1 cellular context compared by ENCODE assay signal in the genomic region with DNA sequence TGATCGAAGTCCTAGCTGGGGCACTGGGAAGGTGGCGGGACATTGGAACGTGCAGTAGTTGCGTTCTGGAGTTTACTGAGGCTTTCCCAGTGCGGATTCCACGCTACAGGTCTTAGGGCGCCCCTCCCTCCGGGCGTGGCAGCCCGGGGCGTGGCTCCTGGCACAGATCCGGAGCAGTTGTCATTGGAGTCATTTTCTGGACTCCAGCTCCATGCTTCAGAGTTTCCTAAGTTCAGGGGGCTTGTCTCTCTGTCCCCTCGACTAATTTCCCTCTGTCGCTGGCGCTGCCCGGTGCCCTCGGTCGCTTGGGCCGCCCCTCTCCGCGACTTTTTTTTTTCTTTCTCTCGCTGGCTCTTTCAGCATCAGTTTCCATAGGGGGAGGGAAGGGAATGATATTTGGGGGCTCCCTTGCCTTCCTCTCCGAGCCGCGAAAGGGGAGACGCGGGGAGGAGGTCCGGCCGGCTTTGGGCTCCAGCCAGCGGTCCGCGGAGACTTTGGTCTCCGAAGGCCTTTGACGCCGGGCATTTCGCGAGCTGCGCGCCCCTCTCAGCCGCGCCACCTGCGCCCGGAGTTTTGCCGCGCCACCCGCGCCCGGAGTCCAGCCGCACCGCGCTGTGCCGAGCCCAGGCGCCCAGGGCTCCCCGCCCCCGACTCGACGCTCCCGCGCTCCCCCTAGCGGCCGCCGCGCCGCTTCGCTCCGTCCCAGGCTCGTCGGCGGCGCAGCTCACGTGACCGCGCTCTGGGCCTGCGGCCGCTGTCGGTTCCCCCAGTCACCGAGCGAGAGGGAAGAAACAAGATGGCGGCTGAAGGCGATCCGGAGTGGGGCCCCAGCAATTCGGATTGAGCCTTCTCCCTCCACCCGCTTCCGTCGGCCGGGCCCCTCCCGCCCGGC.
TF ChIP-seq lines count a peak whose summit lies in the region.

A gene with protein sequence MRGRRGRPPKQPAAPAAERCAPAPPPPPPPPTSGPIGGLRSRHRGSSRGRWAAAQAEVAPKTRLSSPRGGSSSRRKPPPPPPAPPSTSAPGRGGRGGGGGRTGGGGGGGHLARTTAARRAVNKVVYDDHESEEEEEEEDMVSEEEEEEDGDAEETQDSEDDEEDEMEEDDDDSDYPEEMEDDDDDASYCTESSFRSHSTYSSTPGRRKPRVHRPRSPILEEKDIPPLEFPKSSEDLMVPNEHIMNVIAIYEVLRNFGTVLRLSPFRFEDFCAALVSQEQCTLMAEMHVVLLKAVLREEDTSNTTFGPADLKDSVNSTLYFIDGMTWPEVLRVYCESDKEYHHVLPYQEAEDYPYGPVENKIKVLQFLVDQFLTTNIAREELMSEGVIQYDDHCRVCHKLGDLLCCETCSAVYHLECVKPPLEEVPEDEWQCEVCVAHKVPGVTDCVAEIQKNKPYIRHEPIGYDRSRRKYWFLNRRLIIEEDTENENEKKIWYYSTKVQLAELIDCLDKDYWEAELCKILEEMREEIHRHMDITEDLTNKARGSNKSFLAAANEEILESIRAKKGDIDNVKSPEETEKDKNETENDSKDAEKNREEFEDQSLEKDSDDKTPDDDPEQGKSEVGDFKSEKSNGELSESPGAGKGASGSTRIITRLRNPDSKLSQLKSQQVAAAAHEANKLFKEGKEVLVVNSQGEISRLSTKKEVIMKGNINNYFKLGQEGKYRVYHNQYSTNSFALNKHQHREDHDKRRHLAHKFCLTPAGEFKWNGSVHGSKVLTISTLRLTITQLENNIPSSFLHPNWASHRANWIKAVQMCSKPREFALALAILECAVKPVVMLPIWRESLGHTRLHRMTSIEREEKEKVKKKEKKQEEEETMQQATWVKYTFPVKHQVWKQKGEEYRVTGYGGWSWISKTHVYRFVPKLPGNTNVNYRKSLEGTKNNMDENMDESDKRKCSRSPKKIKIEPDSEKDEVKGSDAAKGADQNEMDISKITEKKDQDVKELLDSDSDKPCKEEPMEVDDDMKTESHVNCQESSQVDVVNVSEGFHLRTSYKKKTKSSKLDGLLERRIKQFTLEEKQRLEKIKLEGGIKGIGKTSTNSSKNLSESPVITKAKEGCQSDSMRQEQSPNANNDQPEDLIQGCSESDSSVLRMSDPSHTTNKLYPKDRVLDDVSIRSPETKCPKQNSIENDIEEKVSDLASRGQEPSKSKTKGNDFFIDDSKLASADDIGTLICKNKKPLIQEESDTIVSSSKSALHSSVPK (N-terminal part only) (plus strand): TSS at position 769 of the 892 bp plus-strand sequence. CDS start 222 bp downstream, outside the sequence.

TF ChIP-seq in A549, 52 proteins besides CTCF, POLR2A, EP300 and RAD21 (continued from another document):
- TF ChIP-seq, protein P1, sequence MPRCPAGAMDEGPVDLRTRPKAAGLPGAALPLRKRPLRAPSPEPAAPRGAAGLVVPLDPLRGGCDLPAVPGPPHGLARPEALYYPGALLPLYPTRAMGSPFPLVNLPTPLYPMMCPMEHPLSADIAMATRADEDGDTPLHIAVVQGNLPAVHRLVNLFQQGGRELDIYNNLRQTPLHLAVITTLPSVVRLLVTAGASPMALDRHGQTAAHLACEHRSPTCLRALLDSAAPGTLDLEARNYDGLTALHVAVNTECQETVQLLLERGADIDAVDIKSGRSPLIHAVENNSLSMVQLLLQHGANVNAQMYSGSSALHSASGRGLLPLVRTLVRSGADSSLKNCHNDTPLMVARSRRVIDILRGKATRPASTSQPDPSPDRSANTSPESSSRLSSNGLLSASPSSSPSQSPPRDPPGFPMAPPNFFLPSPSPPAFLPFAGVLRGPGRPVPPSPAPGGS (IDR thresholded peaks at IDR 0.05) = peak; percentile 64; the same call in 1 of the 3 replicates
- TF ChIP-seq TFCP2L1 (CRISPR knock-in tag; IDR thresholded peaks at IDR 0.05) (no peak), HDAC2 (IDR thresholded peaks at IDR 0.05) (no peak), GATA3 (IDR thresholded peaks at IDR 0.05; ENCODE audit: borderline replicate concordance) (0 out of 2 replicates have a peak, but pooled peaks have one; percentile 9), KDM5A (IDR thresholded peaks at IDR 0.05) (no peak), HEYL (CRISPR knock-in tag; IDR thresholded peaks at IDR 0.05) (no peak), KDM1A (IDR thresholded peaks at IDR 0.05; ENCODE audit: low read depth) (no peak), EHMT2 (IDR thresholded peaks at IDR 0.05; ENCODE audit: low read depth) (no peak), FOSL2 (IDR thresholded peaks at IDR 0.05) (no peak), FOSL2 (CRISPR knock-in tag; IDR thresholded peaks at IDR 0.05) (no peak; the same call in 1 of the 2 replicates), NR3C1 (IDR thresholded peaks at IDR 0.05) (no peak), CHD4 (IDR thresholded peaks at IDR 0.05; ENCODE audit: borderline replicate concordance) (no peak), SMC3 (IDR thresholded peaks at IDR 0.05) (peak; percentile 71), CHD2 (IDR thresholded peaks at IDR 0.05; ENCODE audit: low read length, partially characterized antibody) (peak; percentile 41), JUN (IDR thresholded peaks at IDR 0.05) (peak in 1 of 2 experiments; percentile 82; a peak in 1 of 5 replicates), ZFP36 (IDR thresholded peaks at IDR 0.05; ENCODE audit: borderline replicate concordance, partially characterized antibody) (no peak), MAFK (IDR thresholded peaks at IDR 0.05; ENCODE audit: partially characterized antibody) (no peak), ZNF302 (CRISPR knock-in tag; IDR thresholded peaks at IDR 0.05) (no peak), CBX2 (IDR thresholded peaks at IDR 0.05; ENCODE audit: borderline replicate concordance, low read depth) (no peak), HOXB5 (CRISPR knock-in tag; IDR thresholded peaks at IDR 0.05) (no peak), EHF (CRISPR knock-in tag; IDR thresholded peaks at IDR 0.05) (no peak), BHLHE40 (IDR thresholded peaks at IDR 0.05; ENCODE audit: low read depth, low read length) (peak; percentile 91), HOXA7 (CRISPR knock-in tag; IDR thresholded peaks at IDR 0.05) (no peak), CBX8 (IDR thresholded peaks at IDR 0.05) (no peak), RFX5 (IDR thresholded peaks at IDR 0.05) (no peak), RCOR1 (IDR thresholded peaks at IDR 0.05; ENCODE audit: low read depth, low read length) (no peak), JUNB (IDR thresholded peaks at IDR 0.05) (no peak), PHF8 (IDR thresholded peaks at IDR 0.05; ENCODE audit: borderline replicate concordance, low read depth) (peak; percentile 57; the same call in 1 of the 2 replicates), FOSB (CRISPR knock-in tag; IDR thresholded peaks at IDR 0.05) (no peak), FOXS1 (CRISPR knock-in tag; IDR thresholded peaks at IDR 0.05) (no peak)
- TF ChIP-seq, protein P2, sequence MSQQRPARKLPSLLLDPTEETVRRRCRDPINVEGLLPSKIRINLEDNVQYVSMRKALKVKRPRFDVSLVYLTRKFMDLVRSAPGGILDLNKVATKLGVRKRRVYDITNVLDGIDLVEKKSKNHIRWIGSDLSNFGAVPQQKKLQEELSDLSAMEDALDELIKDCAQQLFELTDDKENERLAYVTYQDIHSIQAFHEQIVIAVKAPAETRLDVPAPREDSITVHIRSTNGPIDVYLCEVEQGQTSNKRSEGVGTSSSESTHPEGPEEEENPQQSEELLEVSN (IDR thresholded peaks at IDR 0.05; ENCODE audit: borderline replicate concordance, low read depth) = peak; percentile 32; the same call in 1 of the 2 replicates
- TF ChIP-seq, protein P3, sequence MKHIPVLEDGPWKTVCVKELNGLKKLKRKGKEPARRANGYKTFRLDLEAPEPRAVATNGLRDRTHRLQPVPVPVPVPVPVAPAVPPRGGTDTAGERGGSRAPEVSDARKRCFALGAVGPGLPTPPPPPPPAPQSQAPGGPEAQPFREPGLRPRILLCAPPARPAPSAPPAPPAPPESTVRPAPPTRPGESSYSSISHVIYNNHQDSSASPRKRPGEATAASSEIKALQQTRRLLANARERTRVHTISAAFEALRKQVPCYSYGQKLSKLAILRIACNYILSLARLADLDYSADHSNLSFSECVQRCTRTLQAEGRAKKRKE (CRISPR knock-in tag; IDR thresholded peaks at IDR 0.05; ENCODE audit: low read depth) = no peak
- TF ChIP-seq, protein P4, sequence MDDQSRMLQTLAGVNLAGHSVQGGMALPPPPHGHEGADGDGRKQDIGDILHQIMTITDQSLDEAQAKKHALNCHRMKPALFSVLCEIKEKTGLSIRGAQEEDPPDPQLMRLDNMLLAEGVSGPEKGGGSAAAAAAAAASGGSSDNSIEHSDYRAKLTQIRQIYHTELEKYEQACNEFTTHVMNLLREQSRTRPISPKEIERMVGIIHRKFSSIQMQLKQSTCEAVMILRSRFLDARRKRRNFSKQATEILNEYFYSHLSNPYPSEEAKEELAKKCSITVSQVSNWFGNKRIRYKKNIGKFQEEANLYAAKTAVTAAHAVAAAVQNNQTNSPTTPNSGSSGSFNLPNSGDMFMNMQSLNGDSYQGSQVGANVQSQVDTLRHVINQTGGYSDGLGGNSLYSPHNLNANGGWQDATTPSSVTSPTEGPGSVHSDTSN (IDR thresholded peaks at IDR 0.05) = peak; percentile 35; the same call in 1 of the 2 replicates
- TF ChIP-seq, protein P5, sequence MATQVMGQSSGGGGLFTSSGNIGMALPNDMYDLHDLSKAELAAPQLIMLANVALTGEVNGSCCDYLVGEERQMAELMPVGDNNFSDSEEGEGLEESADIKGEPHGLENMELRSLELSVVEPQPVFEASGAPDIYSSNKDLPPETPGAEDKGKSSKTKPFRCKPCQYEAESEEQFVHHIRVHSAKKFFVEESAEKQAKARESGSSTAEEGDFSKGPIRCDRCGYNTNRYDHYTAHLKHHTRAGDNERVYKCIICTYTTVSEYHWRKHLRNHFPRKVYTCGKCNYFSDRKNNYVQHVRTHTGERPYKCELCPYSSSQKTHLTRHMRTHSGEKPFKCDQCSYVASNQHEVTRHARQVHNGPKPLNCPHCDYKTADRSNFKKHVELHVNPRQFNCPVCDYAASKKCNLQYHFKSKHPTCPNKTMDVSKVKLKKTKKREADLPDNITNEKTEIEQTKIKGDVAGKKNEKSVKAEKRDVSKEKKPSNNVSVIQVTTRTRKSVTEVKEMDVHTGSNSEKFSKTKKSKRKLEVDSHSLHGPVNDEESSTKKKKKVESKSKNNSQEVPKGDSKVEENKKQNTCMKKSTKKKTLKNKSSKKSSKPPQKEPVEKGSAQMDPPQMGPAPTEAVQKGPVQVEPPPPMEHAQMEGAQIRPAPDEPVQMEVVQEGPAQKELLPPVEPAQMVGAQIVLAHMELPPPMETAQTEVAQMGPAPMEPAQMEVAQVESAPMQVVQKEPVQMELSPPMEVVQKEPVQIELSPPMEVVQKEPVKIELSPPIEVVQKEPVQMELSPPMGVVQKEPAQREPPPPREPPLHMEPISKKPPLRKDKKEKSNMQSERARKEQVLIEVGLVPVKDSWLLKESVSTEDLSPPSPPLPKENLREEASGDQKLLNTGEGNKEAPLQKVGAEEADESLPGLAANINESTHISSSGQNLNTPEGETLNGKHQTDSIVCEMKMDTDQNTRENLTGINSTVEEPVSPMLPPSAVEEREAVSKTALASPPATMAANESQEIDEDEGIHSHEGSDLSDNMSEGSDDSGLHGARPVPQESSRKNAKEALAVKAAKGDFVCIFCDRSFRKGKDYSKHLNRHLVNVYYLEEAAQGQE (IDR thresholded peaks at IDR 0.05) = no peak; the same call in 1 of the 2 replicates
- TF ChIP-seq, protein P6, sequence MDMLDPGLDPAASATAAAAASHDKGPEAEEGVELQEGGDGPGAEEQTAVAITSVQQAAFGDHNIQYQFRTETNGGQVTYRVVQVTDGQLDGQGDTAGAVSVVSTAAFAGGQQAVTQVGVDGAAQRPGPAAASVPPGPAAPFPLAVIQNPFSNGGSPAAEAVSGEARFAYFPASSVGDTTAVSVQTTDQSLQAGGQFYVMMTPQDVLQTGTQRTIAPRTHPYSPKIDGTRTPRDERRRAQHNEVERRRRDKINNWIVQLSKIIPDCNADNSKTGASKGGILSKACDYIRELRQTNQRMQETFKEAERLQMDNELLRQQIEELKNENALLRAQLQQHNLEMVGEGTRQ (IDR thresholded peaks at IDR 0.05) = peak; percentile 89
- TF ChIP-seq, protein P7, sequence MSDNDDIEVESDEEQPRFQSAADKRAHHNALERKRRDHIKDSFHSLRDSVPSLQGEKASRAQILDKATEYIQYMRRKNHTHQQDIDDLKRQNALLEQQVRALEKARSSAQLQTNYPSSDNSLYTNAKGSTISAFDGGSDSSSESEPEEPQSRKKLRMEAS (IDR thresholded peaks at IDR 0.05) = peak; percentile 73
